16 cellular contexts compared by ENCODE assay signal in the genomic region with DNA sequence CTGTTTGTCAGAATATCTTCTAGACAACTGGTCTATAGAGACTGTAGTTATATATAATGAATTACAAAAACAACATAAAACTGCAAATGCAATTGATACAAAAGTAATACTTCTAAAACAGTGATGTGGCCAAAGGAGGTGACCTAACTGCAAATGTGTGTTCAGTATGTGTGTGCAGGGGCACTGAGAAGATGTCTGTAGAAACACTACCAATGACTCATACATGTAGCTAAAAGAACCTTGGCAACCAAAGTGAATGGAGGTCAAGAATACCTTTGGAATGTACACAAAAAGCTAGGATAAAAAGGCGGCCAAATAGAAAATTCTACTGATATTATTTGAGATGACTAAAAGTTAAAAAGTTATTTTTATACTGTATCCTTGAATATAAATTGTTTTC.
DNase-seq lines count a peak whose midpoint lies in the region; ATAC-seq and TF ChIP-seq lines count a peak whose summit lies in the region.
"Had no signal": no experiment of that assay in that cellular context is flagged by ENCODE, and none has a peak within 500 bp of the region (broad histone marks: within the 10 kb centered on the region; RNA-seq: fewer than 3 reads in every experiment).

No MANE protein-coding gene starts in this region.

- no peak for TF ChIP-seq POLR2A in gastrocnemius medialis (IDR thresholded peaks at IDR 0.05)

- H3K27ac ChIP-seq in GM23248 (peak overlapping the region; percentile 54), VCaP (peak overlapping the region; percentile 34; the same call in 1 of the 2 replicates), gastrocnemius medialis (peak overlapping the region in 3 of 4 donors; percentile 15 to 70 (median 22)), Karpas-422 (ENCODE audit: low read length) (no peak overlapping the region)

- no peak overlapping the region for H3K4me3 ChIP-seq in GM23248
- no peak overlapping the region for H3K4me3 ChIP-seq in fibroblast of the aortic adventitia (ENCODE audit: low read depth, low read length)
- no peak overlapping the region for H3K4me3 ChIP-seq in gastrocnemius medialis
- no peak overlapping the region for H3K4me3 ChIP-seq in Karpas-422 (ENCODE audit: low read length)

- DNase-seq in GM23248 (peak; percentile 85), fibroblast of the aortic adventitia (ENCODE audit: low read depth) (peak; percentile 86), gastrocnemius medialis (no peak), NCI-H446 treated with DMSO at 0.1 percent for 48 hours (lab: John Stamatoyannopoulos, UW) (no peak), Karpas-422 (no peak)
- DNase-seq: anterior cingulate cortex; effector memory CD8-positive, alpha-beta T cell; GOT3; hypothalamus; NCI-H2107; right cardiac atrium; stimulated activated naive CD4-positive, alpha-beta T cell treated with Interleukin-2 at 50 U/mL for 16 hours had no signal

- no peaks in the 10 kb centered on the region for H3K9me3 ChIP-seq in GM23248 (ENCODE audit: low read depth)
- H3K9me3 ChIP-seq in gastrocnemius medialis, result no peaks in the 10 kb centered on the region
- H3K9me3 ChIP-seq in Karpas-422 (ENCODE audit: low read length), result no peaks in the 10 kb centered on the region

- H3K36me3 ChIP-seq in GM23248 (ENCODE audit: low read depth) (peaks cover 15% of the 10 kb centered on the region; the same call in 1 of the 2 replicates), gastrocnemius medialis (peaks cover 0 to 39% of the 10 kb centered on the region in 2 donors), Karpas-422 (ENCODE audit: insufficient read depth, low read length) (peaks cover 81% of the 10 kb centered on the region)

- H3K9ac ChIP-seq in GM23248, result no peak overlapping the region
- H3K9ac ChIP-seq in Karpas-422 (ENCODE audit: low read length), result no peak overlapping the region

- in situ Hi-C loops in GM23248 (cut with MboI), result no loop called here
- in situ Hi-C loops in gastrocnemius medialis (cut with MboI; ENCODE audit: low sequenced_read_pairs in 4 of 4), result no loop called here

- H2AFZ ChIP-seq in GM23248, result no peak overlapping the region
- H2AFZ ChIP-seq in Karpas-422 (ENCODE audit: low read length), result no peak overlapping the region

- no peak overlapping the region for H3K4me2 ChIP-seq in GM23248 (ENCODE audit: unreplicated experiment)
- H3K4me2 ChIP-seq in Karpas-422 (ENCODE audit: low read depth, low read length, poor library complexity, severe bottlenecking), result no peak overlapping the region

- H3K9me2 ChIP-seq in GM23248 (ENCODE audit: insufficient read depth), result no peaks in the 10 kb centered on the region
- H3K9me2 ChIP-seq in Karpas-422 (replicated peaks; ENCODE audit: insufficient read depth, low read length), result no peaks in the 10 kb centered on the region; the same call in 1 of the 2 replicates

- no peaks in the 10 kb centered on the region for H3K79me2 ChIP-seq in GM23248 (ENCODE audit: insufficient read depth)
- H3K79me2 ChIP-seq in Karpas-422 (ENCODE audit: low read length), result peaks cover 7% of the 10 kb centered on the region; the same call in 1 of the 2 replicates

- H4K20me1 ChIP-seq in GM23248 (ENCODE audit: insufficient read depth) (no peaks in the 10 kb centered on the region), Karpas-422 (ENCODE audit: insufficient read depth, low read depth, low read length) (no peaks in the 10 kb centered on the region)

- intact Hi-C loops in gastrocnemius medialis (cut with DNase I; ENCODE audit: low total_unique reads), result no loop called here

- peaks cover 24% of the 10 kb centered on the region; the same call in 1 of the 2 replicates for H3F3A ChIP-seq in GM23248 (ENCODE audit: insufficient read depth)

- H3K27me3 ChIP-seq in GM23248 (replicated peaks; ENCODE audit: insufficient read depth) (no peaks in the 10 kb centered on the region), gastrocnemius medialis (no peaks in the 10 kb centered on the region), Karpas-422 (ENCODE audit: low read length) (no peaks in the 10 kb centered on the region)

- 76 to 85% methylated on average over 1 of the region's 1 CpG for WGBS in GM23248 (ENCODE audit: low coverage in 1 of 2, low lambda C conversion rate in 2 of 2, missing lambda C conversion rate in 2 of 2), 2 experiments

- TF ChIP-seq CTCF in VCaP (conservative IDR thresholded peaks at IDR 0.05) (no peak), fibroblast of the aortic adventitia (IDR thresholded peaks at IDR 0.05; ENCODE audit: insufficient read depth, low read length) (no peak), gastrocnemius medialis (IDR thresholded peaks at IDR 0.05 in 4 of 5, conservative IDR thresholded peaks at IDR 0.05 in 1 of 5) (no peak)

- ATAC-seq in gastrocnemius medialis, result peak; percentile 65 to 85
- no peak for ATAC-seq in HG03196 (IDR thresholded peaks at IDR 0.05; ENCODE audit: unreplicated experiment)
- no peak for ATAC-seq in HG02798 (IDR thresholded peaks at IDR 0.05; ENCODE audit: poor library complexity, unreplicated experiment)
- ATAC-seq: effector memory CD8-positive, alpha-beta T cell; Right ventricle myocardium inferior had no signal

- peaks cover 9% of the 10 kb centered on the region for H3K4me1 ChIP-seq in GM23248 (ENCODE audit: insufficient read depth)
- H3K4me1 ChIP-seq in gastrocnemius medialis, result peaks cover 3 to 14% of the 10 kb centered on the region in 2 donors
- no peaks in the 10 kb centered on the region for H3K4me1 ChIP-seq in Karpas-422 (ENCODE audit: low read length)

Comparison
In these comparisons a context has a peak if more than half of its experiments do, and no peak if none do; other contexts are left out.
1. DNase-seq: peak in GM23248 (single experiment) and fibroblast of the aortic adventitia (single experiment); none in gastrocnemius medialis (0 of 2), NCI-H446 treated with DMSO at 0.1 percent for 48 hours (single experiment) and Karpas-422 (single experiment).
2. ATAC-seq: peak in gastrocnemius medialis (2 of 2); none in HG03196 (single experiment) and HG02798 (single experiment).